21 cellular contexts compared by ENCODE assay signal in the genomic region with DNA sequence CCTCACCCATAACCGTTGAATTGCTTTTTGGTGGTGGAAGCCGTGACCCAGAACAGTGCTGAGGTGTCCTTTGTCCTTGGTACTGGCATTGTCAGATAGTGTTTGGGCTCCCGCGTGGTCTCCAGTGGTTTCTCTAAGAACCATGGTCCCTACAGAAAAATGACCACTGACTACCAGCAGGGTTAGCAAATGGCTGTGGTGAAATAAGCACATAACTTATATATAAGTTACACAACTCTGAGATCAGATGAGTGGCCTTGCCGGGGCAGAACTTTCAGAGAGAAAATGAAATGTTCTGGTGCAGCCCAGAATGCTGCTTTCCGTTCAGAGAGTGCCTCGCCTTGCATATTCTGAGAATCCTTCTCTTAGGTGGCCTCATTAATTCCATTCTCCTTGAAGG. TPM values are rescaled to one million over a fixed set of nuclear protein-coding genes. Genes with fewer than 3 reads are reported as not detected.
"Had no signal": no experiment of that assay in that cellular context is flagged by ENCODE, and none has a peak within 500 bp of the region (broad histone marks: within the 10 kb centered on the region; RNA-seq: fewer than 3 reads in every experiment).

No MANE protein-coding gene starts in this region.

- DNase-seq: activated CD4-positive, alpha-beta T cell treated with anti-CD3 and anti-CD28 coated beads, Interleukin-2, amount 10 ng/mL, durations not matched to agents 7 days and 5 days; activated CD8-positive, alpha-beta T cell treated with anti-CD3 and anti-CD28 coated beads, Interleukin-2, amount 10 ng/mL, durations not matched to agents 7 days and 5 days; activated gamma-delta T cell treated with Interleukin-2 at 50 U/mL for 16 hours; activated T-cell treated with anti-CD3 and anti-CD28 coated beads, Interleukin-2, amount 50 U/mL, for 4 hours; amniotic stem cell; kidney; left ventricle myocardium superior; SK-N-SH; stimulated activated CD4-positive, alpha-beta T cell treated with anti-CD3 and anti-CD28 coated beads, Interleukin-12 subunit alpha, Interleukin-12 subunit beta, amount 100 ng/mL, for 4 hours; stimulated activated CD4-positive, alpha-beta T cell treated with anti-CD3 and anti-CD28 coated beads, Interleukin-1b, Interleukin-23, amount 100 ng/mL, for 48 hours; stimulated activated CD8-positive, alpha-beta memory T cell treated with anti-CD3 and anti-CD28 coated beads, Interleukin-4, amount 100 ng/mL, for 48 hours; stimulated activated naive CD4-positive, alpha-beta T cell treated with Interleukin-2 at 50 U/mL for 16 hours; tibial artery had no signal

- H3K27me3 Mint-ChIP-seq: activated CD4-positive, alpha-beta T cell treated with anti-CD3 and anti-CD28 coated beads, Interleukin-2, amount 10 ng/mL, durations not matched to agents 7 days and 5 days; central memory CD8-positive, alpha-beta T cell; natural killer cell treated with Interleukin-12 subunit alpha and Interleukin-12 subunit beta and Interleukin-15 and Interleukin-18, amount 100 ng/mL, for 72 hours had no signal

- H3K9ac ChIP-seq: SK-N-SH had no signal

- H3K4me3 ChIP-seq: coronary artery, tibial artery had no signal

- H3K27me3 ChIP-seq: tibial artery had no signal

- H3K9me3 ChIP-seq: SK-N-SH, tibial artery had no signal

- ATAC-seq: activated CD4-positive, CD25-positive, alpha-beta regulatory T cell treated with anti-CD3 and anti-CD28 coated beads, Interleukin-2, amount 50 U/mL, for 24 hours; activated CD8-positive, alpha-beta T cell treated with anti-CD3 and anti-CD28 coated beads, Interleukin-2, amount 10 ng/mL, durations not matched to agents 7 days and 5 days; activated naive CD4-positive, alpha-beta T cell treated with anti-CD3 and anti-CD28 coated beads, Interleukin-2, amount 50 U/mL, for 72 hours; activated T-cell treated with anti-CD3 and anti-CD28 coated beads, Interleukin-2, amount 50 U/mL, for 4 hours; left ventricle myocardium superior; natural killer cell treated with Interleukin-12 subunit alpha and Interleukin-12 subunit beta and Interleukin-15 and Interleukin-18, amount 100 ng/mL, for 72 hours had no signal

- H3K9me3 Mint-ChIP-seq: activated CD4-positive, alpha-beta T cell treated with anti-CD3 and anti-CD28 coated beads, Interleukin-2, amount 10 ng/mL, durations not matched to agents 7 days and 5 days; activated naive CD4-positive, alpha-beta T cell treated with anti-CD3 and anti-CD28 coated beads, Interleukin-2, amount 50 U/mL, for 72 hours; activated T-cell treated with anti-CD3 and anti-CD28 coated beads, Interleukin-2, amount 50 U/mL, for 4 hours; brain; central memory CD8-positive, alpha-beta T cell; natural killer cell treated with Interleukin-12 subunit alpha and Interleukin-12 subunit beta and Interleukin-15 and Interleukin-18, amount 100 ng/mL, for 72 hours had no signal

- FAIRE-seq: endometrium, frontal cortex, kidney had no signal

- H3K4me3 Mint-ChIP-seq: activated CD4-positive, alpha-beta T cell treated with anti-CD3 and anti-CD28 coated beads, Interleukin-2, amount 10 ng/mL, durations not matched to agents 7 days and 5 days; activated CD8-positive, alpha-beta T cell treated with anti-CD3 and anti-CD28 coated beads, Interleukin-2, amount 10 ng/mL, durations not matched to agents 7 days and 5 days; activated T-cell treated with anti-CD3 and anti-CD28 coated beads, Interleukin-2, amount 50 U/mL, for 4 hours; central memory CD8-positive, alpha-beta T cell; natural killer cell treated with Interleukin-12 subunit alpha and Interleukin-12 subunit beta and Interleukin-15 and Interleukin-18, amount 100 ng/mL, for 72 hours had no signal

- H3K4me2 ChIP-seq: SK-N-SH had no signal

- H3K27ac Mint-ChIP-seq: activated CD4-positive, alpha-beta T cell treated with anti-CD3 and anti-CD28 coated beads, Interleukin-2, amount 10 ng/mL, durations not matched to agents 7 days and 5 days; activated CD8-positive, alpha-beta T cell treated with anti-CD3 and anti-CD28 coated beads, Interleukin-2, amount 10 ng/mL, durations not matched to agents 7 days and 5 days; activated naive CD4-positive, alpha-beta T cell treated with anti-CD3 and anti-CD28 coated beads, Interleukin-2, amount 50 U/mL, for 72 hours; brain; natural killer cell treated with Interleukin-12 subunit alpha and Interleukin-12 subunit beta and Interleukin-15 and Interleukin-18, amount 100 ng/mL, for 72 hours had no signal

RNA-seq across cellular contexts. Expression of a gene that starts 22.6 kb away (rescaled TPM):
- total RNA-seq: activated CD4-positive, alpha-beta T cell treated with anti-CD3 and anti-CD28 coated beads, Interleukin-2, amount 10 ng/mL, durations not matched to agents 7 days and 5 days; activated CD8-positive, alpha-beta T cell treated with anti-CD3 and anti-CD28 coated beads, Interleukin-2, amount 10 ng/mL, durations not matched to agents 7 days and 5 days; activated T-cell treated with anti-CD3 and anti-CD28 coated beads, Interleukin-2, amount 50 U/mL, for 4 hours; left ventricle myocardium superior had no signal
